Comparison of ENCODE assay signal across 7 cellular contexts in the genomic region with DNA sequence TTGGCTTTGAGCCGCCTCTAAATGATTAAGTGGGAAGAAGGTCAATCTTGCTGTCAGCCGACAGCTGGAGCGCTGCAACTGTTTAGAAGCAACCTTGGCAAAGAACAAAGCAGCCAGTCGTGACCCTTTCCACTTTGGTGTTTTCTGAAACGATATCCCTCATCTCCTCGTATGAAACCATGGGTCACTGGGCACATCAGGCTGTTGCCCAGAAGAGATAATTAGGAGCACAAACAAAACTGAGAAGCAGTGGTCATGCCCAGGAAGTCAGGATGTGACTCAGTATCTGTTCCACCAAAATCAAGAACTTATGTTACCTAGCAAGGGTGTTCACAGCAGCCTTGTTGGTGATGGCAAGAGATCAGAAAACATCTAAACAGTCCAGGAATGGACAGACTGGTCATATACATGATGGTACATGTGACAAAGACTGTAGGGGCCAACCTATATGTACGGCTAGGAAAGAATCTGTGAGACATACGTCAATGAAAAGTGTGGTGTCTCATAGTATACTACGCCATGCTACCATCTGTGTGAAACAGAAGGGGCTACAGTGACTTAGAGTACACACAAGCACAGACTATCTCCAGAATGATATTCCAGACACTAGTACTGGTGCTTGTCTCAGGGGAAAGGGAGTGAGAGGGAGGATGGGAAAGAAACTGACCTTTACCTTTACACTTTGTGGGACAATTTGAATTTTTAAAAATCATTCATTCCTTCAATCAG. TPM values are rescaled to one million over a fixed set of nuclear protein-coding genes. Genes with fewer than 3 reads are reported as not detected.
DNase-seq lines count a peak whose midpoint lies in the region; ATAC-seq and FAIRE-seq lines count a peak whose summit lies in the region.

No MANE protein-coding gene starts in this region.

- H3K4me1 Mint-ChIP-seq in activated naive CD8-positive, alpha-beta T cell (ENCODE audit: low read depth), result peaks cover 38% of the 10 kb centered on the region

- WGBS in right cardiac atrium, result 48% methylated on average over 9 of the region's 9 CpGs

- H3K4me3 ChIP-seq in right cardiac atrium (ENCODE audit: low read length), result no peak overlapping the region

- H3K4me3 Mint-ChIP-seq in activated naive CD8-positive, alpha-beta T cell, result no peak overlapping the region

- peak; percentile 43 to 75 for ATAC-seq in right cardiac atrium

- FAIRE-seq in urothelium cell line (lab: Jason Lieb, UNC), result no peak

- no peaks in the 10 kb centered on the region for H3K9me3 Mint-ChIP-seq in activated naive CD8-positive, alpha-beta T cell (ENCODE audit: low read depth)

- H3K4me1 ChIP-seq in right cardiac atrium (ENCODE audit: control insufficient read depth, insufficient read depth, low read length), result peaks cover 6% of the 10 kb centered on the region

- intact Hi-C loops in right cardiac atrium (cut with DNase I), result loop anchor here in 2 of 4 donors (10.0 kb wide), 2 partner anchors 69 to 309 kb away; a partner anchor contains a TSS

- DNase-seq in LHCN-M2 (ENCODE audit: low read depth), result peak; percentile 97
- peak in 1 of 3 donors; percentile 62 for DNase-seq in right cardiac atrium
- peak; percentile 77 for DNase-seq in stromal cell of bone marrow (ENCODE audit: low read depth)
- DNase-seq in NCI-H187 treated with DMSO at 0.1 percent for 48 hours (lab: John Stamatoyannopoulos, UW), result no peak
- DNase-seq in urothelium cell line (ENCODE audit: low spot score), result no peak
- DNase-seq in SHP77 (lab: John Stamatoyannopoulos, UW), result no peak

- no peaks in the 10 kb centered on the region for H3K27me3 ChIP-seq in right cardiac atrium (ENCODE audit: control insufficient read depth, insufficient read depth)

- no peaks in the 10 kb centered on the region for H3K36me3 Mint-ChIP-seq in activated naive CD8-positive, alpha-beta T cell

- no peaks in the 10 kb centered on the region for H3K9me3 ChIP-seq in right cardiac atrium (ENCODE audit: control insufficient read depth, low read length)

- H3K27ac Mint-ChIP-seq in activated naive CD8-positive, alpha-beta T cell, result peak overlapping the region; percentile 82

- peak overlapping the region; percentile 76 for H3K27ac ChIP-seq in right cardiac atrium (ENCODE audit: low read length)

- no peaks in the 10 kb centered on the region for H3K27me3 Mint-ChIP-seq in activated naive CD8-positive, alpha-beta T cell

RNA-seq across cellular contexts. Expression of a gene that starts 22.4 kb away (rescaled TPM):
- total RNA-seq in LHCN-M2 (2014; rRNA removed), result 33.0 and 37.9 TPM in 2 replicates
- polyA plus RNA-seq in LHCN-M2 (2012), result 18.6 TPM
- total RNA-seq in right cardiac atrium, result 10 to 100 TPM; 24.3 to 26.8 (median 25.1) TPM
- 26.8 TPM for polyA plus RNA-seq in right cardiac atrium

RNA-seq across cellular contexts. Expression of a gene that starts 40.2 kb away (rescaled TPM):
- total RNA-seq in LHCN-M2 (2014; rRNA removed) (12.8 and 18.4 TPM in 2 replicates), right cardiac atrium (10 to 100 TPM; 30.2 to 31.7 (median 31.0) TPM)
- polyA plus RNA-seq in LHCN-M2 (2012), result 21.1 TPM
- 13.5 TPM for polyA plus RNA-seq in right cardiac atrium

Comparison
In these comparisons a context has a peak if more than half of its experiments do, and no peak if none do; other contexts are left out.
1. DNase-seq: peak in LHCN-M2 (single experiment) and stromal cell of bone marrow (single experiment); none in NCI-H187 treated with DMSO at 0.1 percent for 48 hours (single experiment), urothelium cell line (single experiment) and SHP77 (0 of 2).